ENCODE assay signal across 15 cellular contexts in the genomic region with DNA sequence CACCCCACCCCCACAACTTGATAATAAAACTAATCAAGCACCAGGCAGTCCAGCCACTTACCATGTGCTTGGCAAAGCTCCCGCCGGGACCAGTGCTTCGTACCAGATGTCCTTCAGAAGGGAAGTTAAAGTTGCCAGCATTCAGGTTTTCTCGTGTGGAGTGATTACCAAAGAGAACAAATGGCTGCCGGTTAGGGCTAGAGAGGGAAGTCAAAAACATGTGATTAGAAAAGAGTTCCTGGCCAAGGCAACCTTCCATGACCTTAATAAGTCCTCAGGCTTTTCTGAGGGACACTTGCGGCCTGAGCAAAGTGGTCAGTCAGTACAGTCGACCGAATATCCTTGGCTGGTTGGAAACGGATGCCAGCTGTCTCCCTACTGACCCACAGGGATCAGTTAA.
DNase-seq lines count a peak whose midpoint lies in the region; ATAC-seq, FAIRE-seq and TF ChIP-seq lines count a peak whose summit lies in the region.
"Had no signal": no experiment of that assay in that cellular context is flagged by ENCODE, and none has a peak within 500 bp of the region (broad histone marks: within the 10 kb centered on the region; RNA-seq: fewer than 3 reads in every experiment).

No MANE protein-coding gene starts in this region.

- no peaks in the 10 kb centered on the region for H4K20me1 ChIP-seq in HepG2 (ENCODE audit: insufficient read depth, low read length)

- 65% methylated on average over 9 of the region's 9 CpGs for WGBS in right lobe of liver (ENCODE audit: insufficient coverage, low coverage, low lambda C conversion rate, missing lambda C conversion rate)
- WGBS in HepG2 (ENCODE audit: low lambda C conversion rate) = 96% methylated on average over 9 of the region's 9 CpGs

- FAIRE-seq in HepG2 (lab: Jason Lieb, UNC) = no peak
- FAIRE-seq: keratinocyte had no signal

- no peak for TF ChIP-seq CTCF in right lobe of liver (IDR thresholded peaks at IDR 0.05)
- TF ChIP-seq CTCF in HepG2 (CRISPR knock-in tag; IDR thresholded peaks at IDR 0.05) = no peak
- TF ChIP-seq CTCF in foreskin fibroblast (IDR thresholded peaks at IDR 0.05; ENCODE audit: low read depth, low read length) = no peak
- TF ChIP-seq CTCF in WERI-Rb-1 (IDR thresholded peaks at IDR 0.05; ENCODE audit: low read depth, low read length) = no peak

- H2AFZ ChIP-seq in HepG2 (ENCODE audit: low read length) = no peak overlapping the region

- H3K27ac ChIP-seq in right lobe of liver (no peak overlapping the region), HepG2 (ENCODE audit: extremely low read length, insufficient read depth, low read length) (no peak overlapping the region), WERI-Rb-1 (no peak overlapping the region)
- H3K27ac ChIP-seq: esophagus muscularis mucosa, SJCRH30 had no signal

- intact Hi-C loops in right lobe of liver (cut with DNase I) (no loop called here), HepG2 (cut with micrococcal nuclease; ENCODE audit: unreplicated experiment) (no loop called here)

- TF ChIP-seq RAD21 in HepG2 (CRISPR knock-in tag; IDR thresholded peaks at IDR 0.05) = no peak

- H3K9ac ChIP-seq in HepG2 (ENCODE audit: insufficient read depth, low read depth, low read length) = no peak overlapping the region

- ATAC-seq in right lobe of liver (peak; percentile 38 to 70 (median 55)), HepG2 (no peak), GM19463 (IDR thresholded peaks at IDR 0.05; ENCODE audit: unreplicated experiment) (no peak), GM18867 (IDR thresholded peaks at IDR 0.05; ENCODE audit: unreplicated experiment) (no peak)
- ATAC-seq: activated T-helper 17 cell treated with anti-CD3 and anti-CD28 coated beads, Interleukin-2, amount 50 U/mL, for 72 hours had no signal

- H3K79me2 ChIP-seq in HepG2 (ENCODE audit: insufficient read depth, low read length) = no peaks in the 10 kb centered on the region

- no TSS peak for BruUV-seq in HepG2 (replicated peaks; lab: Mats Ljungman, UMichigan)

- DNase-seq in right lobe of liver (peak; percentile 41 to 65 (median 50)), HepG2 (ENCODE audit: low spot score) (no peak), foreskin fibroblast (peak; percentile 42 to 78), myocyte (ENCODE audit: low read depth) (peak; percentile 67), WERI-Rb-1 (no peak), foreskin melanocyte (no peak)
- DNase-seq: MM.1S; NCI-H510A treated with DMSO at 0.1 percent for 48 hours; SJCRH30; stimulated activated CD4-positive, alpha-beta T cell treated with anti-CD3 and anti-CD28 coated beads, Interleukin-4, amount 100 ng/mL, for 1 hour had no signal

- TF ChIP-seq POLR2A in right lobe of liver (IDR thresholded peaks at IDR 0.05) (no peak), HepG2 (IDR thresholded peaks at IDR 0.05; ENCODE audit: insufficient read depth in 1 of 2, low read depth in 2 of 2, low read length in 2 of 2) (no peak)

- POLR2A ChIA-PET in HepG2 (lab: Yijun Ruan, JAX) = no interaction called here

- TF ChIP-seq EP300 in HepG2 (IDR thresholded peaks at IDR 0.05; ENCODE audit: low read depth in 2 of 2, low read length in 2 of 2) = no peak
- TF ChIP-seq EP300 in HepG2 (CRISPR knock-in tag; IDR thresholded peaks at IDR 0.05; ENCODE audit: borderline replicate concordance) = no peak

- CTCF ChIA-PET in HepG2 (lab: Yijun Ruan, JAX; ENCODE audit: low intra/inter-chr PET ratio, low total read pairs) = no interaction called here

- H3K36me3 ChIP-seq in right lobe of liver (no peaks in the 10 kb centered on the region), HepG2 (replicated peaks in 1 of 2; ENCODE audit: control insufficient read depth in 1 of 2, insufficient read depth in 2 of 2, low read length in 2 of 2) (peaks cover 9 to 17% of the 10 kb centered on the region in 2 experiments; a peak in 4 of 5 replicates), WERI-Rb-1 (no peaks in the 10 kb centered on the region; the same call in 1 of the 2 replicates)

- no peak overlapping the region for H3K4me3 ChIP-seq in right lobe of liver
- no peak overlapping the region for H3K4me3 ChIP-seq in HepG2 (replicated peaks in 1 of 3; ENCODE audit: insufficient read depth in 1 of 3, low read depth in 2 of 3, low read length in 3 of 3)
- no peak overlapping the region for H3K4me3 ChIP-seq in foreskin fibroblast (ENCODE audit: low read depth in 1 of 2, low read length in 2 of 2)
- H3K4me3 ChIP-seq in WERI-Rb-1 (ENCODE audit: low read depth, low read length) = no peak overlapping the region
- H3K4me3 ChIP-seq: esophagus muscularis mucosa, SJCRH30 had no signal

- H3K4me1 ChIP-seq in right lobe of liver (no peaks in the 10 kb centered on the region), HepG2 (ENCODE audit: insufficient read depth, low read length) (no peaks in the 10 kb centered on the region)
- H3K4me1 ChIP-seq: SJCRH30 had no signal

- H3K4me2 ChIP-seq in HepG2 (ENCODE audit: low read depth, low read length) = no peak overlapping the region

- H3K27me3 ChIP-seq in right lobe of liver (no peaks in the 10 kb centered on the region), HepG2 (ENCODE audit: control insufficient read depth in 1 of 2, insufficient read depth in 2 of 2, low read length in 2 of 2) (no peaks in the 10 kb centered on the region), WERI-Rb-1 (ENCODE audit: insufficient read depth, low read depth, severe bottlenecking) (no peaks in the 10 kb centered on the region)
- H3K27me3 ChIP-seq: esophagus muscularis mucosa, SJCRH30 had no signal

- in situ Hi-C loops in HepG2 (cut with HindIII; ENCODE audit: extremely low pct_ligation_motif_present, low pct_unique_long_range_greater_than_20kb) = no loop called here

- H3K9me3 ChIP-seq in right lobe of liver = no peaks in the 10 kb centered on the region
- H3K9me3 ChIP-seq in HepG2 (ENCODE audit: low read length) = no peaks in the 10 kb centered on the region
- no peaks in the 10 kb centered on the region for H3K9me3 ChIP-seq in WERI-Rb-1 (ENCODE audit: severe bottlenecking)
- H3K9me3 ChIP-seq: esophagus muscularis mucosa, SJCRH30 had no signal

TF ChIP-seq in HepG2, 621 proteins besides CTCF, POLR2A, EP300 and RAD21:
- TF ChIP-seq, protein P1, sequence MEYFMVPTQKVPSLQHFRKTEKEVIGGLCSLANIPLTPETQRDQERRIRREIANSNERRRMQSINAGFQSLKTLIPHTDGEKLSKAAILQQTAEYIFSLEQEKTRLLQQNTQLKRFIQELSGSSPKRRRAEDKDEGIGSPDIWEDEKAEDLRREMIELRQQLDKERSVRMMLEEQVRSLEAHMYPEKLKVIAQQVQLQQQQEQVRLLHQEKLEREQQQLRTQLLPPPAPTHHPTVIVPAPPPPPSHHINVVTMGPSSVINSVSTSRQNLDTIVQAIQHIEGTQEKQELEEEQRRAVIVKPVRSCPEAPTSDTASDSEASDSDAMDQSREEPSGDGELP (IDR thresholded peaks at IDR 0.05; ENCODE audit: borderline replicate concordance, low read depth) = no peak
- TF ChIP-seq ZNF816 (CRISPR knock-in tag; IDR thresholded peaks at IDR 0.05; ENCODE audit: borderline replicate concordance) (no peak), ZBTB25 (CRISPR knock-in tag; IDR thresholded peaks at IDR 0.05) (no peak), JARID2 (CRISPR knock-in tag; IDR thresholded peaks at IDR 0.05; ENCODE audit: insufficient replicate concordance) (no peak), FOXJ3 (CRISPR knock-in tag; IDR thresholded peaks at IDR 0.05; ENCODE audit: borderline replicate concordance) (no peak), ZFP82 (CRISPR knock-in tag; IDR thresholded peaks at IDR 0.05; ENCODE audit: borderline replicate concordance) (no peak), PLRG1 (conservative IDR thresholded peaks at IDR 0.05) (no peak), ZNF614 (CRISPR knock-in tag; IDR thresholded peaks at IDR 0.05; ENCODE audit: borderline replicate concordance) (no peak), ZNF777 (CRISPR knock-in tag; IDR thresholded peaks at IDR 0.05) (no peak)
TF ChIP-seq in HepG2: peak in this region for 0.

Comparison
In these comparisons a context has a peak if more than half of its experiments do, and no peak if none do; other contexts are left out.
1. ATAC-seq: peak in right lobe of liver (4 of 4); none in HepG2 (single experiment), GM19463 (single experiment) and GM18867 (single experiment).
2. DNase-seq: peak in right lobe of liver (3 of 3), foreskin fibroblast (2 of 2) and myocyte (single experiment); none in HepG2 (single experiment), WERI-Rb-1 (single experiment) and foreskin melanocyte (single experiment).